ENCODE assay signal across 11 cellular contexts in genomic region chr5:36060516-36060885, GRCh38. TPM values are rescaled to one million over a fixed set of nuclear protein-coding genes. Genes with fewer than 3 reads are reported as not detected.
DNase-seq lines count a peak whose midpoint lies in the region; ATAC-seq and TF ChIP-seq lines count a peak whose summit lies in the region.
"Had no signal": no experiment of that assay in that cellular context is flagged by ENCODE, and none has a peak within 500 bp of the region (broad histone marks: within the 10 kb centered on the region; RNA-seq: fewer than 3 reads in every experiment).

No MANE protein-coding gene starts in this region.

- H3K27ac ChIP-seq in ascending aorta (no peak overlapping the region), ovary (no peak overlapping the region)

- TF ChIP-seq EP300 in ovary (IDR thresholded peaks at IDR 0.05): no peak

- H3K27me3 Mint-ChIP-seq in stimulated activated naive CD8-positive, alpha-beta T cell treated with anti-CD3 and anti-CD28 coated beads, Interleukin-15, amount 100 ng/mL, for 72 hours: peaks cover 17% of the 10 kb centered on the region

- H3K4me3 Mint-ChIP-seq in stimulated activated naive CD8-positive, alpha-beta T cell treated with anti-CD3 and anti-CD28 coated beads, Interleukin-15, amount 100 ng/mL, for 72 hours: no peak overlapping the region
- H3K4me3 Mint-ChIP-seq: activated naive CD4-positive, alpha-beta T cell treated with anti-CD3 and anti-CD28 coated beads, Interleukin-2, amount 10 ng/mL, durations not matched to agents 7 days and 5 days had no signal

- TF ChIP-seq POLR2A in ovary (IDR thresholded peaks at IDR 0.05): no peak

- no peaks in the 10 kb centered on the region for H3K9me3 ChIP-seq in BE2C
- H3K9me3 ChIP-seq in ascending aorta: no peaks in the 10 kb centered on the region
- H3K9me3 ChIP-seq in ovary: no peaks in the 10 kb centered on the region

- H3K4me3 ChIP-seq in BE2C (ENCODE audit: low read depth, low read length) (no peak overlapping the region), fibroblast of mammary gland (ENCODE audit: control insufficient read depth, low read depth, low read length) (no peak overlapping the region), ascending aorta (no peak overlapping the region), ovary (no peak overlapping the region)

- no peak overlapping the region for H3K27ac Mint-ChIP-seq in stimulated activated naive CD8-positive, alpha-beta T cell treated with anti-CD3 and anti-CD28 coated beads, Interleukin-15, amount 100 ng/mL, for 72 hours
- H3K27ac Mint-ChIP-seq: activated naive CD4-positive, alpha-beta T cell treated with anti-CD3 and anti-CD28 coated beads, Interleukin-2, amount 10 ng/mL, durations not matched to agents 7 days and 5 days had no signal

- TF ChIP-seq CTCF in BE2C (IDR thresholded peaks at IDR 0.05; ENCODE audit: low read depth, low read length): peak; percentile 45
- no peak for TF ChIP-seq CTCF in fibroblast of mammary gland (conservative IDR thresholded peaks at IDR 0.05; ENCODE audit: control insufficient read depth, insufficient read depth, low read depth, low read length)
- TF ChIP-seq CTCF in ascending aorta (IDR thresholded peaks at IDR 0.05): no peak
- no peak for TF ChIP-seq CTCF in ovary (IDR thresholded peaks at IDR 0.05)

- DNase-seq in BE2C (no peak), NCI-H460 (ENCODE audit: extremely low read depth, low read depth) (peak; percentile 11), fibroblast of mammary gland (ENCODE audit: low read depth) (peak; percentile 16), ascending aorta (ENCODE audit: low spot score in 2 of 2) (no peak), ovary (no peak)
- no peak for DNase-seq in stimulated activated naive CD8-positive, alpha-beta T cell treated with anti-CD3 and anti-CD28 coated beads, Interleukin-15, amount 100 ng/mL, for 72 hours
- DNase-seq: activated naive CD4-positive, alpha-beta T cell treated with anti-CD3 and anti-CD28 coated beads, Interleukin-2, amount 10 ng/mL, durations not matched to agents 7 days and 5 days; T-helper 9 cell had no signal

- H3K9me3 Mint-ChIP-seq in stimulated activated naive CD8-positive, alpha-beta T cell treated with anti-CD3 and anti-CD28 coated beads, Interleukin-15, amount 100 ng/mL, for 72 hours: no peaks in the 10 kb centered on the region
- H3K9me3 Mint-ChIP-seq: activated naive CD4-positive, alpha-beta T cell treated with anti-CD3 and anti-CD28 coated beads, Interleukin-2, amount 10 ng/mL, durations not matched to agents 7 days and 5 days had no signal

- H3K4me1 ChIP-seq in BE2C (no peaks in the 10 kb centered on the region), ascending aorta (no peaks in the 10 kb centered on the region), ovary (ENCODE audit: insufficient read depth) (no peaks in the 10 kb centered on the region)

- ATAC-seq in GM19324 (IDR thresholded peaks at IDR 0.05; ENCODE audit: low FRiP score, unreplicated experiment) (peak; percentile 59), HG02870 (IDR thresholded peaks at IDR 0.05; ENCODE audit: unreplicated experiment) (no peak)
- ATAC-seq in stimulated activated naive CD8-positive, alpha-beta T cell treated with anti-CD3 and anti-CD28 coated beads, Interleukin-15, amount 100 ng/mL, for 72 hours: no peak

- 71 to 77% (median 72%) methylated on average over 10 of the region's 10 CpGs for WGBS in ovary, 3 donors

- H3K27me3 ChIP-seq in BE2C: peaks cover 4% of the 10 kb centered on the region; the same call in 1 of the 2 replicates
- no peaks in the 10 kb centered on the region for H3K27me3 ChIP-seq in ascending aorta
- no peaks in the 10 kb centered on the region for H3K27me3 ChIP-seq in ovary

- no peaks in the 10 kb centered on the region for H3K36me3 ChIP-seq in BE2C
- no peaks in the 10 kb centered on the region for H3K36me3 ChIP-seq in ascending aorta
- H3K36me3 ChIP-seq in ovary: no peaks in the 10 kb centered on the region

- no peaks in the 10 kb centered on the region for H3K4me1 Mint-ChIP-seq in stimulated activated naive CD8-positive, alpha-beta T cell treated with anti-CD3 and anti-CD28 coated beads, Interleukin-15, amount 100 ng/mL, for 72 hours

- intact Hi-C loops in ascending aorta (cut with DNase I) (no loop called here), ovary (cut with DNase I) (no loop called here)

RNA-seq across cellular contexts. Expression of gene UGT3A2, which starts 6.2 kb away (rescaled TPM):
- polyA plus RNA-seq in BE2C (2012; ENCODE audit: insufficient read depth, insufficient read length, low read depth): not detected
- total RNA-seq in NCI-H460 (2014; rRNA removed; shearing (Covaris generic)): not detected in 2 replicates
- not detected in 2 replicates for polyA plus RNA-seq in NCI-H460 (2014; cell fraction: nucleus; rRNA removed)
- not detected for total RNA-seq in ascending aorta
- total RNA-seq in ovary: not detected
- under 1 TPM in 1 of 2 donors, not detected in 1; 0.23 TPM for polyA plus RNA-seq in ovary
- total RNA-seq: lung microvascular endothelial cell had no signal

Comparison
In these comparisons a context has a peak if more than half of its experiments do, and no peak if none do; other contexts are left out.
1. DNase-seq: peak in NCI-H460 (single experiment) and fibroblast of mammary gland (single experiment); none in BE2C (single experiment), stimulated activated naive CD8-positive, alpha-beta T cell treated with anti-CD3 and anti-CD28 coated beads, Interleukin-15, amount 100 ng/mL, for 72 hours (0 of 2), ascending aorta (0 of 2) and ovary (0 of 5).